In the genomic region with DNA sequence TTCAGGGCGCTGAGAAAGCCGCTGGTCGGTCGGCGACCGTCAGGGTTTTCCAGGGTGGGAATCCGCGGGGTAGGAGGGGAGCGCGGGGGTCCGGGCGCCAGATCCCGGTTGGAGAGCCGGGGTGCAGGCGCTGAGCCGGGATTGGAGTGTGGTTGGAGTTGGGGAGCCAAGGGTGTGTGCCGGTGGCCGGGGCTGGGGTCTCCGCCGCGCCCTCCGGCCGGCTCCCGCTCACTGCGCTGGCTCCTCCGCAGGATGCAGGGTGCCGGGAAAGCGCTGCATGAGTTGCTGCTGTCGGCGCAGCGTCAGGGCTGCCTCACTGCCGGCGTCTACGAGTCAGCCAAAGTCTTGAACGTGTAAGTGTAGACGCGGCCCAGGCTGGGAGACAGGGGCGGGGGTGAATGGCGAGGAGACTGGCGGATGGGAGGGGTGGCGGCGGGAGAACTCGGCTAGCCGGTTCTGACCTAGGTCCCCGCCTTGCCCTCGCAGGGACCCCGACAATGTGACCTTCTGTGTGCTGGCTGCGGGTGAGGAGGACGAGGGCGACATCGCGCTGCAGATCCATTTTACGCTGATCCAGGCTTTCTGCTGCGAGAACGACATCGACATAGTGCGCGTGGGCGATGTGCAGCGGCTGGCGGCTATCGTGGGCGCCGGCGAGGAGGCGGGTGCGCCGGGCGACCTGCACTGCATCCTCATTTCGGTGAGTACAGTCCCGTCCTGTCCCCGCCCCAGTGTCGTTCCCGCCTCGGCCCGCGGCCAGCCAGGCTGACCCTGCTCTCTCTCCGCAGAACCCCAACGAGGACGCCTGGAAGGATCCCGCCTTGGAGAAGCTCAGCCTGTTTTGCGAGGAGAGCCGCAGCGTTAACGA, we compare ENCODE assay signal across 1 cellular context.
TF ChIP-seq lines count a peak whose summit lies in the region.

No MANE protein-coding gene starts in this region.

TF ChIP-seq in HepG2, 621 proteins besides CTCF, POLR2A, EP300 and RAD21 (continued from another document and continues in another):
- TF ChIP-seq, protein P1, sequence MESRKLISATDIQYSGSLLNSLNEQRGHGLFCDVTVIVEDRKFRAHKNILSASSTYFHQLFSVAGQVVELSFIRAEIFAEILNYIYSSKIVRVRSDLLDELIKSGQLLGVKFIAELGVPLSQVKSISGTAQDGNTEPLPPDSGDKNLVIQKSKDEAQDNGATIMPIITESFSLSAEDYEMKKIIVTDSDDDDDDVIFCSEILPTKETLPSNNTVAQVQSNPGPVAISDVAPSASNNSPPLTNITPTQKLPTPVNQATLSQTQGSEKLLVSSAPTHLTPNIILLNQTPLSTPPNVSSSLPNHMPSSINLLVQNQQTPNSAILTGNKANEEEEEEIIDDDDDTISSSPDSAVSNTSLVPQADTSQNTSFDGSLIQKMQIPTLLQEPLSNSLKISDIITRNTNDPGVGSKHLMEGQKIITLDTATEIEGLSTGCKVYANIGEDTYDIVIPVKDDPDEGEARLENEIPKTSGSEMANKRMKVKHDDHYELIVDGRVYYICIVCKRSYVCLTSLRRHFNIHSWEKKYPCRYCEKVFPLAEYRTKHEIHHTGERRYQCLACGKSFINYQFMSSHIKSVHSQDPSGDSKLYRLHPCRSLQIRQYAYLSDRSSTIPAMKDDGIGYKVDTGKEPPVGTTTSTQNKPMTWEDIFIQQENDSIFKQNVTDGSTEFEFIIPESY (CRISPR knock-in tag; IDR thresholded peaks at IDR 0.05): peak; percentile 8; the same call in 1 of the 2 replicates
- TF ChIP-seq, protein P2, sequence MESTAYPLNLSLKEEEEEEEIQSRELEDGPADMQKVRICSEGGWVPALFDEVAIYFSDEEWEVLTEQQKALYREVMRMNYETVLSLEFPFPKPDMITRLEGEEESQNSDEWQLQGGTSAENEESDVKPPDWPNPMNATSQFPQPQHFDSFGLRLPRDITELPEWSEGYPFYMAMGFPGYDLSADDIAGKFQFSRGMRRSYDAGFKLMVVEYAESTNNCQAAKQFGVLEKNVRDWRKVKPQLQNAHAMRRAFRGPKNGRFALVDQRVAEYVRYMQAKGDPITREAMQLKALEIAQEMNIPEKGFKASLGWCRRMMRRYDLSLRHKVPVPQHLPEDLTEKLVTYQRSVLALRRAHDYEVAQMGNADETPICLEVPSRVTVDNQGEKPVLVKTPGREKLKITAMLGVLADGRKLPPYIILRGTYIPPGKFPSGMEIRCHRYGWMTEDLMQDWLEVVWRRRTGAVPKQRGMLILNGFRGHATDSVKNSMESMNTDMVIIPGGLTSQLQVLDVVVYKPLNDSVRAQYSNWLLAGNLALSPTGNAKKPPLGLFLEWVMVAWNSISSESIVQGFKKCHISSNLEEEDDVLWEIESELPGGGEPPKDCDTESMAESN (CRISPR knock-in tag; conservative IDR thresholded peaks at IDR 0.05): 0 out of 2 replicates have a peak, but pooled peaks have one; percentile 26
- TF ChIP-seq, protein P3, sequence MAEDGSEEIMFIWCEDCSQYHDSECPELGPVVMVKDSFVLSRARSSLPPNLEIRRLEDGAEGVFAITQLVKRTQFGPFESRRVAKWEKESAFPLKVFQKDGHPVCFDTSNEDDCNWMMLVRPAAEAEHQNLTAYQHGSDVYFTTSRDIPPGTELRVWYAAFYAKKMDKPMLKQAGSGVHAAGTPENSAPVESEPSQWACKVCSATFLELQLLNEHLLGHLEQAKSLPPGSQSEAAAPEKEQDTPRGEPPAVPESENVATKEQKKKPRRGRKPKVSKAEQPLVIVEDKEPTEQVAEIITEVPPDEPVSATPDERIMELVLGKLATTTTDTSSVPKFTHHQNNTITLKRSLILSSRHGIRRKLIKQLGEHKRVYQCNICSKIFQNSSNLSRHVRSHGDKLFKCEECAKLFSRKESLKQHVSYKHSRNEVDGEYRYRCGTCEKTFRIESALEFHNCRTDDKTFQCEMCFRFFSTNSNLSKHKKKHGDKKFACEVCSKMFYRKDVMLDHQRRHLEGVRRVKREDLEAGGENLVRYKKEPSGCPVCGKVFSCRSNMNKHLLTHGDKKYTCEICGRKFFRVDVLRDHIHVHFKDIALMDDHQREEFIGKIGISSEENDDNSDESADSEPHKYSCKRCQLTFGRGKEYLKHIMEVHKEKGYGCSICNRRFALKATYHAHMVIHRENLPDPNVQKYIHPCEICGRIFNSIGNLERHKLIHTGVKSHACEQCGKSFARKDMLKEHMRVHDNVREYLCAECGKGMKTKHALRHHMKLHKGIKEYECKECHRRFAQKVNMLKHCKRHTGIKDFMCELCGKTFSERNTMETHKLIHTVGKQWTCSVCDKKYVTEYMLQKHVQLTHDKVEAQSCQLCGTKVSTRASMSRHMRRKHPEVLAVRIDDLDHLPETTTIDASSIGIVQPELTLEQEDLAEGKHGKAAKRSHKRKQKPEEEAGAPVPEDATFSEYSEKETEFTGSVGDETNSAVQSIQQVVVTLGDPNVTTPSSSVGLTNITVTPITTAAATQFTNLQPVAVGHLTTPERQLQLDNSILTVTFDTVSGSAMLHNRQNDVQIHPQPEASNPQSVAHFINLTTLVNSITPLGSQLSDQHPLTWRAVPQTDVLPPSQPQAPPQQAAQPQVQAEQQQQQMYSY (CRISPR knock-in tag; IDR thresholded peaks at IDR 0.05): no peak
- TF ChIP-seq ZBTB42 (CRISPR knock-in tag; IDR thresholded peaks at IDR 0.05): no peak
- no peak for TF ChIP-seq STAG1 (CRISPR knock-in tag; IDR thresholded peaks at IDR 0.05)
- TF ChIP-seq ZFP90 (CRISPR knock-in tag; IDR thresholded peaks at IDR 0.05; ENCODE audit: borderline replicate concordance): no peak
- TF ChIP-seq ZNF790 (CRISPR knock-in tag; IDR thresholded peaks at IDR 0.05; ENCODE audit: borderline replicate concordance): no peak
- no peak for TF ChIP-seq ZNF331 (CRISPR knock-in tag; IDR thresholded peaks at IDR 0.05)
- no peak for TF ChIP-seq CBX5 (CRISPR knock-in tag; IDR thresholded peaks at IDR 0.05; ENCODE audit: borderline replicate concordance)
- TF ChIP-seq, protein P4, sequence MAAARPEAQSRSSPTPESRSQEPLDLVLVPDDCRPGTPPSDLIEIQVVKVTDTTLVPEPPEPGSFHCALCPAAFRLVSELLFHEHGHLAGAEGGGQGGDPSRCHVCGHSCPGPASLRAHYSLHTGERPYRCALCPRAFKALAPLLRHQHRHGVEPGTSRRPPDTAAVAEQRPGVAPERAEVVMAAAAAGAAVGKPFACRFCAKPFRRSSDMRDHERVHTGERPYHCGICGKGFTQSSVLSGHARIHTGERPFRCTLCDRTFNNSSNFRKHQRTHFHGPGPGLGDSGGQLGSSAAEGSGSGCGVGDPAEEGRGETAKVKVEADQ (CRISPR knock-in tag; IDR thresholded peaks at IDR 0.05; ENCODE audit: borderline replicate concordance): no peak
- TF ChIP-seq, protein P5, sequence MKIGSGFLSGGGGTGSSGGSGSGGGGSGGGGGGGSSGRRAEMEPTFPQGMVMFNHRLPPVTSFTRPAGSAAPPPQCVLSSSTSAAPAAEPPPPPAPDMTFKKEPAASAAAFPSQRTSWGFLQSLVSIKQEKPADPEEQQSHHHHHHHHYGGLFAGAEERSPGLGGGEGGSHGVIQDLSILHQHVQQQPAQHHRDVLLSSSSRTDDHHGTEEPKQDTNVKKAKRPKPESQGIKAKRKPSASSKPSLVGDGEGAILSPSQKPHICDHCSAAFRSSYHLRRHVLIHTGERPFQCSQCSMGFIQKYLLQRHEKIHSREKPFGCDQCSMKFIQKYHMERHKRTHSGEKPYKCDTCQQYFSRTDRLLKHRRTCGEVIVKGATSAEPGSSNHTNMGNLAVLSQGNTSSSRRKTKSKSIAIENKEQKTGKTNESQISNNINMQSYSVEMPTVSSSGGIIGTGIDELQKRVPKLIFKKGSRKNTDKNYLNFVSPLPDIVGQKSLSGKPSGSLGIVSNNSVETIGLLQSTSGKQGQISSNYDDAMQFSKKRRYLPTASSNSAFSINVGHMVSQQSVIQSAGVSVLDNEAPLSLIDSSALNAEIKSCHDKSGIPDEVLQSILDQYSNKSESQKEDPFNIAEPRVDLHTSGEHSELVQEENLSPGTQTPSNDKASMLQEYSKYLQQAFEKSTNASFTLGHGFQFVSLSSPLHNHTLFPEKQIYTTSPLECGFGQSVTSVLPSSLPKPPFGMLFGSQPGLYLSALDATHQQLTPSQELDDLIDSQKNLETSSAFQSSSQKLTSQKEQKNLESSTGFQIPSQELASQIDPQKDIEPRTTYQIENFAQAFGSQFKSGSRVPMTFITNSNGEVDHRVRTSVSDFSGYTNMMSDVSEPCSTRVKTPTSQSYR (CRISPR knock-in tag; IDR thresholded peaks at IDR 0.05; ENCODE audit: borderline replicate concordance): no peak
- no peak for TF ChIP-seq ZNF292 (CRISPR knock-in tag; IDR thresholded peaks at IDR 0.05; ENCODE audit: borderline replicate concordance, low read depth)
- TF ChIP-seq, protein P6, sequence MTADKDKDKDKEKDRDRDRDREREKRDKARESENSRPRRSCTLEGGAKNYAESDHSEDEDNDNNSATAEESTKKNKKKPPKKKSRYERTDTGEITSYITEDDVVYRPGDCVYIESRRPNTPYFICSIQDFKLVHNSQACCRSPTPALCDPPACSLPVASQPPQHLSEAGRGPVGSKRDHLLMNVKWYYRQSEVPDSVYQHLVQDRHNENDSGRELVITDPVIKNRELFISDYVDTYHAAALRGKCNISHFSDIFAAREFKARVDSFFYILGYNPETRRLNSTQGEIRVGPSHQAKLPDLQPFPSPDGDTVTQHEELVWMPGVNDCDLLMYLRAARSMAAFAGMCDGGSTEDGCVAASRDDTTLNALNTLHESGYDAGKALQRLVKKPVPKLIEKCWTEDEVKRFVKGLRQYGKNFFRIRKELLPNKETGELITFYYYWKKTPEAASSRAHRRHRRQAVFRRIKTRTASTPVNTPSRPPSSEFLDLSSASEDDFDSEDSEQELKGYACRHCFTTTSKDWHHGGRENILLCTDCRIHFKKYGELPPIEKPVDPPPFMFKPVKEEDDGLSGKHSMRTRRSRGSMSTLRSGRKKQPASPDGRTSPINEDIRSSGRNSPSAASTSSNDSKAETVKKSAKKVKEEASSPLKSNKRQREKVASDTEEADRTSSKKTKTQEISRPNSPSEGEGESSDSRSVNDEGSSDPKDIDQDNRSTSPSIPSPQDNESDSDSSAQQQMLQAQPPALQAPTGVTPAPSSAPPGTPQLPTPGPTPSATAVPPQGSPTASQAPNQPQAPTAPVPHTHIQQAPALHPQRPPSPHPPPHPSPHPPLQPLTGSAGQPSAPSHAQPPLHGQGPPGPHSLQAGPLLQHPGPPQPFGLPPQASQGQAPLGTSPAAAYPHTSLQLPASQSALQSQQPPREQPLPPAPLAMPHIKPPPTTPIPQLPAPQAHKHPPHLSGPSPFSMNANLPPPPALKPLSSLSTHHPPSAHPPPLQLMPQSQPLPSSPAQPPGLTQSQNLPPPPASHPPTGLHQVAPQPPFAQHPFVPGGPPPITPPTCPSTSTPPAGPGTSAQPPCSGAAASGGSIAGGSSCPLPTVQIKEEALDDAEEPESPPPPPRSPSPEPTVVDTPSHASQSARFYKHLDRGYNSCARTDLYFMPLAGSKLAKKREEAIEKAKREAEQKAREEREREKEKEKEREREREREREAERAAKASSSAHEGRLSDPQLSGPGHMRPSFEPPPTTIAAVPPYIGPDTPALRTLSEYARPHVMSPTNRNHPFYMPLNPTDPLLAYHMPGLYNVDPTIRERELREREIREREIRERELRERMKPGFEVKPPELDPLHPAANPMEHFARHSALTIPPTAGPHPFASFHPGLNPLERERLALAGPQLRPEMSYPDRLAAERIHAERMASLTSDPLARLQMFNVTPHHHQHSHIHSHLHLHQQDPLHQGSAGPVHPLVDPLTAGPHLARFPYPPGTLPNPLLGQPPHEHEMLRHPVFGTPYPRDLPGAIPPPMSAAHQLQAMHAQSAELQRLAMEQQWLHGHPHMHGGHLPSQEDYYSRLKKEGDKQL (CRISPR knock-in tag; IDR thresholded peaks at IDR 0.05; ENCODE audit: low read depth): no peak
- no peak for TF ChIP-seq MED8 (CRISPR knock-in tag; IDR thresholded peaks at IDR 0.05; ENCODE audit: insufficient replicate concordance)
- TF ChIP-seq, protein P7, sequence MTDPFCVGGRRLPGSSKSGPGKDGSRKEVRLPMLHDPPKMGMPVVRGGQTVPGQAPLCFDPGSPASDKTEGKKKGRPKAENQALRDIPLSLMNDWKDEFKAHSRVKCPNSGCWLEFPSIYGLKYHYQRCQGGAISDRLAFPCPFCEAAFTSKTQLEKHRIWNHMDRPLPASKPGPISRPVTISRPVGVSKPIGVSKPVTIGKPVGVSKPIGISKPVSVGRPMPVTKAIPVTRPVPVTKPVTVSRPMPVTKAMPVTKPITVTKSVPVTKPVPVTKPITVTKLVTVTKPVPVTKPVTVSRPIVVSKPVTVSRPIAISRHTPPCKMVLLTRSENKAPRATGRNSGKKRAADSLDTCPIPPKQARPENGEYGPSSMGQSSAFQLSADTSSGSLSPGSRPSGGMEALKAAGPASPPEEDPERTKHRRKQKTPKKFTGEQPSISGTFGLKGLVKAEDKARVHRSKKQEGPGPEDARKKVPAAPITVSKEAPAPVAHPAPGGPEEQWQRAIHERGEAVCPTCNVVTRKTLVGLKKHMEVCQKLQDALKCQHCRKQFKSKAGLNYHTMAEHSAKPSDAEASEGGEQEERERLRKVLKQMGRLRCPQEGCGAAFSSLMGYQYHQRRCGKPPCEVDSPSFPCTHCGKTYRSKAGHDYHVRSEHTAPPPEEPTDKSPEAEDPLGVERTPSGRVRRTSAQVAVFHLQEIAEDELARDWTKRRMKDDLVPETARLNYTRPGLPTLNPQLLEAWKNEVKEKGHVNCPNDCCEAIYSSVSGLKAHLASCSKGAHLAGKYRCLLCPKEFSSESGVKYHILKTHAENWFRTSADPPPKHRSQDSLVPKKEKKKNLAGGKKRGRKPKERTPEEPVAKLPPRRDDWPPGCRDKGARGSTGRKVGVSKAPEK (CRISPR knock-in tag; IDR thresholded peaks at IDR 0.05; ENCODE audit: borderline replicate concordance): no peak
- TF ChIP-seq, protein P8, sequence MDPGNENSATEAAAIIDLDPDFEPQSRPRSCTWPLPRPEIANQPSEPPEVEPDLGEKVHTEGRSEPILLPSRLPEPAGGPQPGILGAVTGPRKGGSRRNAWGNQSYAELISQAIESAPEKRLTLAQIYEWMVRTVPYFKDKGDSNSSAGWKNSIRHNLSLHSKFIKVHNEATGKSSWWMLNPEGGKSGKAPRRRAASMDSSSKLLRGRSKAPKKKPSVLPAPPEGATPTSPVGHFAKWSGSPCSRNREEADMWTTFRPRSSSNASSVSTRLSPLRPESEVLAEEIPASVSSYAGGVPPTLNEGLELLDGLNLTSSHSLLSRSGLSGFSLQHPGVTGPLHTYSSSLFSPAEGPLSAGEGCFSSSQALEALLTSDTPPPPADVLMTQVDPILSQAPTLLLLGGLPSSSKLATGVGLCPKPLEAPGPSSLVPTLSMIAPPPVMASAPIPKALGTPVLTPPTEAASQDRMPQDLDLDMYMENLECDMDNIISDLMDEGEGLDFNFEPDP (CRISPR knock-in tag; conservative IDR thresholded peaks at IDR 0.05): no peak
- TF ChIP-seq, protein P9, sequence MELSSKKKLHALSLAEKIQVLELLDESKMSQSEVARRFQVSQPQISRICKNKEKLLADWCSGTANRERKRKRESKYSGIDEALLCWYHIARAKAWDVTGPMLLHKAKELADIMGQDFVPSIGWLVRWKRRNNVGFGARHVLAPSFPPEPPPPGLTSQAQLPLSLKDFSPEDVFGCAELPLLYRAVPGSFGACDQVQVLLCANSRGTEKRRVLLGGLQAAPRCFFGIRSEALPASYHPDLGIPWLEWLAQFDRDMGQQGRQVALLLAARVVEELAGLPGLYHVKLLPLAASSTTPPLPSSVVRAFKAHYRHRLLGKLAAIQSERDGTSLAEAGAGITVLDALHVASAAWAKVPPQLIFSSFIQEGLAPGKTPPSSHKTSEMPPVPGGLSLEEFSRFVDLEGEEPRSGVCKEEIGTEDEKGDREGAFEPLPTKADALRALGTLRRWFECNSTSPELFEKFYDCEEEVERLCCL (CRISPR knock-in tag; IDR thresholded peaks at IDR 0.05; ENCODE audit: borderline replicate concordance): no peak
- TF ChIP-seq FOXC1 (CRISPR knock-in tag; IDR thresholded peaks at IDR 0.05; ENCODE audit: borderline replicate concordance): no peak
- TF ChIP-seq HMGA1 (CRISPR knock-in tag; conservative IDR thresholded peaks at IDR 0.05): no peak
- TF ChIP-seq PHF8 (CRISPR knock-in tag; IDR thresholded peaks at IDR 0.05): 0 out of 2 replicates have a peak, but pooled peaks have one; percentile 17
- no peak for TF ChIP-seq JDP2 (CRISPR knock-in tag; IDR thresholded peaks at IDR 0.05; ENCODE audit: borderline replicate concordance)
- TF ChIP-seq IKZF4 (CRISPR knock-in tag; IDR thresholded peaks at IDR 0.05; ENCODE audit: borderline replicate concordance, low read depth, not compliant biosample characterization): no peak
- TF ChIP-seq ZSCAN29 (CRISPR knock-in tag; conservative IDR thresholded peaks at IDR 0.05): 0 out of 2 replicates have a peak, but pooled peaks have one; percentile 64
